Comparison of ENCODE assay signal across 8 cellular contexts in genomic region chr16:16025214-16025968, GRCh38.
DNase-seq lines count a peak whose midpoint lies in the region; ATAC-seq and TF ChIP-seq lines count a peak whose summit lies in the region.

No MANE protein-coding gene starts in this region.

- no peaks in the 10 kb centered on the region for H3F3A ChIP-seq in MM.1S (ENCODE audit: insufficient read depth, low read length)

- H3K27ac ChIP-seq in C4-2B: peak overlapping the region; percentile 88
- H3K27ac ChIP-seq in MM.1S (ENCODE audit: low read length): no peak overlapping the region

- H3K4me2 ChIP-seq in MM.1S (ENCODE audit: low read depth, low read length): no peak overlapping the region

- no peaks in the 10 kb centered on the region for H3K79me2 ChIP-seq in MM.1S (ENCODE audit: low read length)

- no peaks in the 10 kb centered on the region for H3K4me1 ChIP-seq in MM.1S (ENCODE audit: low read length)

- H2AFZ ChIP-seq in MM.1S (ENCODE audit: low read length): no peak overlapping the region

- no peaks in the 10 kb centered on the region for H3K36me3 ChIP-seq in MM.1S (replicated peaks; ENCODE audit: insufficient read depth, low read length)

- no peak overlapping the region for H3K9ac ChIP-seq in MM.1S (ENCODE audit: low read length)

- H3K4me3 ChIP-seq in epithelial cell of esophagus (ENCODE audit: low read length) (no peak overlapping the region), MM.1S (ENCODE audit: low read length) (no peak overlapping the region)

- no peak for TF ChIP-seq CTCF in C4-2B (conservative IDR thresholded peaks at IDR 0.05)
- no peak for TF ChIP-seq CTCF in epithelial cell of esophagus (IDR thresholded peaks at IDR 0.05; ENCODE audit: insufficient read depth, low read depth, low read length, missing control alignments)
- TF ChIP-seq CTCF in MM.1S (IDR thresholded peaks at IDR 0.05; ENCODE audit: low read length): no peak

- DNase-seq in activated CD4-positive, alpha-beta T cell treated with anti-CD3 and anti-CD28 coated beads, Interleukin-2, amount 50 U/mL, for 48 hours: peak; percentile 65 to 78
- DNase-seq in epithelial cell of esophagus (ENCODE audit: low read depth) (peak; percentile 61), MM.1S (no peak)
- DNase-seq in stimulated activated CD4-positive, alpha-beta T cell treated with anti-CD3 and anti-CD28 coated beads, Interleukin-2, amount 100 ng/mL, for 48 hours: peak; percentile 40 to 54

- no peaks in the 10 kb centered on the region for H4K20me1 ChIP-seq in MM.1S (ENCODE audit: insufficient read depth, low read length)

- no peaks in the 10 kb centered on the region for H3K27me3 ChIP-seq in MM.1S (replicated peaks; ENCODE audit: insufficient read depth, low read length)

- H3K9me2 ChIP-seq in MM.1S (replicated peaks; ENCODE audit: insufficient read depth, low read length): no peaks in the 10 kb centered on the region

- no peaks in the 10 kb centered on the region for H3K9me3 ChIP-seq in MM.1S (replicated peaks; ENCODE audit: insufficient read depth, low read length)

- ATAC-seq in HG02763 (IDR thresholded peaks at IDR 0.05; ENCODE audit: unreplicated experiment) (peak; percentile 61), HG02623 (IDR thresholded peaks at IDR 0.05; ENCODE audit: unreplicated experiment) (no peak), HG02981 (IDR thresholded peaks at IDR 0.05; ENCODE audit: unreplicated experiment) (no peak)
